16 cellular contexts compared by ENCODE assay signal in genomic region chr6:42870145-42870936, GRCh38. TPM values are rescaled to one million over a fixed set of nuclear protein-coding genes. Genes with fewer than 3 reads are reported as not detected.
A peak's percentile ranks its signal among the peaks of the same experiment; 100 is the strongest.
DNase-seq lines count a peak whose midpoint lies in the region; ATAC-seq and TF ChIP-seq lines count a peak whose summit lies in the region.
"Had no signal": no experiment of that assay in that cellular context is flagged by ENCODE, and none has a peak within 500 bp of the region (broad histone marks: within the 10 kb centered on the region; RNA-seq: fewer than 3 reads in every experiment).

No MANE protein-coding gene starts in this region.

- no peaks in the 10 kb centered on the region for H3K4me1 Mint-ChIP-seq in activated T-cell treated with anti-CD3 and anti-CD28 coated beads, Interleukin-2, amount 50 U/mL, for 72 hours (ENCODE audit: low read depth)
- H3K4me1 Mint-ChIP-seq in activated T-cell treated with anti-CD3 and anti-CD28 coated beads, Interleukin-2, amount 50 U/mL, for 4 hours (ENCODE audit: low read depth) = no peaks in the 10 kb centered on the region
- no peaks in the 10 kb centered on the region for H3K4me1 Mint-ChIP-seq in CD8-positive, alpha-beta T cell (ENCODE audit: low read depth)
- H3K4me1 Mint-ChIP-seq in activated CD8-positive, alpha-beta T cell treated with anti-CD3 and anti-CD28 coated beads for 36 hours (ENCODE audit: low read depth) = no peaks in the 10 kb centered on the region
- peaks cover 0 to 2% (median 0%) of the 10 kb centered on the region in 4 donors for H3K4me1 Mint-ChIP-seq in naive thymus-derived CD8-positive, alpha-beta T cell
- H3K4me1 Mint-ChIP-seq in endothelial cell (ENCODE audit: unreplicated experiment) = peaks cover 3% of the 10 kb centered on the region
- peaks cover 4% of the 10 kb centered on the region for H3K4me1 Mint-ChIP-seq in activated CD8-positive, alpha-beta memory T cell treated with anti-CD3 and anti-CD28 coated beads, Interleukin-2, amount 10 ng/mL, durations not matched to agents 7 days and 5 days

- no peak overlapping the region for H3K4me3 Mint-ChIP-seq in activated T-cell treated with anti-CD3 and anti-CD28 coated beads, Interleukin-2, amount 50 U/mL, for 72 hours
- no peak overlapping the region for H3K4me3 Mint-ChIP-seq in activated T-cell treated with anti-CD3 and anti-CD28 coated beads, Interleukin-2, amount 50 U/mL, for 4 hours
- no peak overlapping the region for H3K4me3 Mint-ChIP-seq in CD8-positive, alpha-beta T cell
- H3K4me3 Mint-ChIP-seq in activated CD8-positive, alpha-beta T cell treated with anti-CD3 and anti-CD28 coated beads for 36 hours = no peak overlapping the region
- H3K4me3 Mint-ChIP-seq in naive thymus-derived CD8-positive, alpha-beta T cell = no peak overlapping the region
- no peak overlapping the region for H3K4me3 Mint-ChIP-seq in endothelial cell (ENCODE audit: unreplicated experiment)
- no peak overlapping the region for H3K4me3 Mint-ChIP-seq in activated CD8-positive, alpha-beta memory T cell treated with anti-CD3 and anti-CD28 coated beads, Interleukin-2, amount 10 ng/mL, durations not matched to agents 7 days and 5 days

- POLR2A ChIA-PET in CD8-positive, alpha-beta T cell (lab: Charles Lee) = no interaction called here
- POLR2A ChIA-PET in activated CD8-positive, alpha-beta T cell treated with anti-CD3 and anti-CD28 coated beads for 36 hours (lab: Charles Lee) = interaction anchor here (0.8 to 1.0 kb wide), 2 partner anchors 9 to 104 kb away, joined by 3 read pairs; partner anchors contain the start of gene RPL7L1
- POLR2A ChIA-PET in naive thymus-derived CD8-positive, alpha-beta T cell (lab: Charles Lee) = interaction anchor here (0.5 to 1.0 kb wide), 2 partner anchors 9 to 139 kb away, joined by 3 to 4 read pairs; partner anchors contain the start of gene RPL7L1

- no peaks in the 10 kb centered on the region for H3K9me3 Mint-ChIP-seq in activated T-cell treated with anti-CD3 and anti-CD28 coated beads, Interleukin-2, amount 50 U/mL, for 72 hours
- no peaks in the 10 kb centered on the region for H3K9me3 Mint-ChIP-seq in activated T-cell treated with anti-CD3 and anti-CD28 coated beads, Interleukin-2, amount 50 U/mL, for 4 hours
- no peaks in the 10 kb centered on the region for H3K9me3 Mint-ChIP-seq in CD8-positive, alpha-beta T cell
- H3K9me3 Mint-ChIP-seq in activated CD8-positive, alpha-beta T cell treated with anti-CD3 and anti-CD28 coated beads for 36 hours = no peaks in the 10 kb centered on the region
- no peaks in the 10 kb centered on the region for H3K9me3 Mint-ChIP-seq in naive thymus-derived CD8-positive, alpha-beta T cell
- H3K9me3 Mint-ChIP-seq in endothelial cell (ENCODE audit: unreplicated experiment) = no peaks in the 10 kb centered on the region
- no peaks in the 10 kb centered on the region for H3K9me3 Mint-ChIP-seq in activated CD8-positive, alpha-beta memory T cell treated with anti-CD3 and anti-CD28 coated beads, Interleukin-2, amount 10 ng/mL, durations not matched to agents 7 days and 5 days (ENCODE audit: low read depth)

- no peaks in the 10 kb centered on the region for H3K27me3 Mint-ChIP-seq in activated T-cell treated with anti-CD3 and anti-CD28 coated beads, Interleukin-2, amount 50 U/mL, for 72 hours (ENCODE audit: low read depth)
- H3K27me3 Mint-ChIP-seq in activated T-cell treated with anti-CD3 and anti-CD28 coated beads, Interleukin-2, amount 50 U/mL, for 4 hours (ENCODE audit: low read depth) = no peaks in the 10 kb centered on the region
- no peaks in the 10 kb centered on the region for H3K27me3 Mint-ChIP-seq in CD8-positive, alpha-beta T cell (ENCODE audit: low read depth)
- no peaks in the 10 kb centered on the region for H3K27me3 Mint-ChIP-seq in activated CD8-positive, alpha-beta T cell treated with anti-CD3 and anti-CD28 coated beads for 36 hours
- H3K27me3 Mint-ChIP-seq in naive thymus-derived CD8-positive, alpha-beta T cell = no peaks in the 10 kb centered on the region
- H3K27me3 Mint-ChIP-seq in endothelial cell (ENCODE audit: unreplicated experiment) = no peaks in the 10 kb centered on the region
- H3K27me3 Mint-ChIP-seq in activated CD8-positive, alpha-beta memory T cell treated with anti-CD3 and anti-CD28 coated beads, Interleukin-2, amount 10 ng/mL, durations not matched to agents 7 days and 5 days = no peaks in the 10 kb centered on the region

- no peak for ATAC-seq in activated T-cell treated with anti-CD3 and anti-CD28 coated beads, Interleukin-2, amount 50 U/mL, for 72 hours (replicated peaks in 1 of 2)
- no peak for ATAC-seq in activated T-cell treated with anti-CD3 and anti-CD28 coated beads, Interleukin-2, amount 50 U/mL, for 4 hours
- ATAC-seq in CD8-positive, alpha-beta T cell = no peak
- no peak for ATAC-seq in activated CD8-positive, alpha-beta T cell treated with anti-CD3 and anti-CD28 coated beads for 36 hours
- ATAC-seq in naive thymus-derived CD8-positive, alpha-beta T cell = no peak
- no peak for ATAC-seq in activated CD8-positive, alpha-beta memory T cell treated with anti-CD3 and anti-CD28 coated beads, Interleukin-2, amount 10 ng/mL, durations not matched to agents 7 days and 5 days

- intact Hi-C loops in CD8-positive, alpha-beta T cell (cut with DNase I, micrococcal nuclease) = no loop called here
- intact Hi-C loops in activated CD8-positive, alpha-beta T cell treated with anti-CD3 and anti-CD28 coated beads for 36 hours (cut with micrococcal nuclease) = loop anchor here (10.0 kb wide), 1 partner anchor 126 kb away; the partner anchor contains the start of gene TBCC

- H3K27ac Mint-ChIP-seq in activated T-cell treated with anti-CD3 and anti-CD28 coated beads, Interleukin-2, amount 50 U/mL, for 72 hours = peak overlapping the region; percentile 5
- H3K27ac Mint-ChIP-seq in CD8-positive, alpha-beta T cell = peak overlapping the region; percentile 8
- peak overlapping the region; percentile 3 for H3K27ac Mint-ChIP-seq in activated CD8-positive, alpha-beta T cell treated with anti-CD3 and anti-CD28 coated beads for 36 hours
- peak overlapping the region in 7 of 10 donors; percentile 35 to 78 (median 53) for H3K27ac Mint-ChIP-seq in naive thymus-derived CD8-positive, alpha-beta T cell
- H3K27ac Mint-ChIP-seq in endothelial cell (ENCODE audit: unreplicated experiment) = no peak overlapping the region
- no peak overlapping the region for H3K27ac Mint-ChIP-seq in activated CD8-positive, alpha-beta memory T cell treated with anti-CD3 and anti-CD28 coated beads, Interleukin-2, amount 10 ng/mL, durations not matched to agents 7 days and 5 days

- no peak overlapping the region for H3K4me3 ChIP-seq in CD8-positive, alpha-beta T cell (ENCODE audit: low read depth, low read length)
- H3K4me3 ChIP-seq: BLaER1 treated with 17β-estradiol and CSF1 and Interleukin-3, amounts not matched to agents 10 nM and 100 nM; Peyer's patch had no signal

- no peak for DNase-seq in activated T-cell treated with anti-CD3 and anti-CD28 coated beads, Interleukin-2, amount 50 U/mL, for 72 hours
- DNase-seq in activated T-cell treated with anti-CD3 and anti-CD28 coated beads, Interleukin-2, amount 50 U/mL, for 4 hours = no peak
- no peak for DNase-seq in CD8-positive, alpha-beta T cell
- DNase-seq in activated CD8-positive, alpha-beta T cell treated with anti-CD3 and anti-CD28 coated beads for 36 hours = no peak
- no peak for DNase-seq in naive thymus-derived CD8-positive, alpha-beta T cell
- DNase-seq in endothelial cell (ENCODE audit: low spot score) (no peak), islet precursor cell (no peak)
- DNase-seq in activated CD8-positive, alpha-beta memory T cell treated with anti-CD3 and anti-CD28 coated beads, Interleukin-2, amount 10 ng/mL, durations not matched to agents 7 days and 5 days = no peak
- DNase-seq: Caco-2, MV-4-11, NCI-H1436, NCI-H2029 treated with DMSO at 0.1 percent for 48 hours, NCI-H510A, Peyer's patch had no signal

- no peaks in the 10 kb centered on the region for H3K36me3 Mint-ChIP-seq in activated T-cell treated with anti-CD3 and anti-CD28 coated beads, Interleukin-2, amount 50 U/mL, for 72 hours (ENCODE audit: insufficient read depth in 2 of 2)
- H3K36me3 Mint-ChIP-seq in activated T-cell treated with anti-CD3 and anti-CD28 coated beads, Interleukin-2, amount 50 U/mL, for 4 hours (ENCODE audit: insufficient read depth) = peaks cover 11% of the 10 kb centered on the region
- peaks cover 26% of the 10 kb centered on the region for H3K36me3 Mint-ChIP-seq in CD8-positive, alpha-beta T cell
- H3K36me3 Mint-ChIP-seq in activated CD8-positive, alpha-beta T cell treated with anti-CD3 and anti-CD28 coated beads for 36 hours (ENCODE audit: low read depth) = peaks cover 2% of the 10 kb centered on the region
- peaks cover 2 to 41% (median 6%) of the 10 kb centered on the region in 3 donors for H3K36me3 Mint-ChIP-seq in naive thymus-derived CD8-positive, alpha-beta T cell
- H3K36me3 Mint-ChIP-seq in endothelial cell (ENCODE audit: low read depth, unreplicated experiment) = no peaks in the 10 kb centered on the region
- peaks cover 13% of the 10 kb centered on the region for H3K36me3 Mint-ChIP-seq in activated CD8-positive, alpha-beta memory T cell treated with anti-CD3 and anti-CD28 coated beads, Interleukin-2, amount 10 ng/mL, durations not matched to agents 7 days and 5 days

- H3K9me3 ChIP-seq in CD8-positive, alpha-beta T cell (ENCODE audit: low read length) = no peaks in the 10 kb centered on the region
- H3K9me3 ChIP-seq: BLaER1 treated with 17β-estradiol and CSF1 and Interleukin-3, amounts not matched to agents 10 nM and 100 nM; Caco-2; Peyer's patch had no signal

- H3K27ac ChIP-seq in CD8-positive, alpha-beta T cell (ENCODE audit: low read depth, low read length) = no peak overlapping the region
- H3K27ac ChIP-seq: BLaER1 treated with 17β-estradiol and CSF1 and Interleukin-3, amounts not matched to agents 10 nM and 100 nM; Peyer's patch had no signal

- no peak for TF ChIP-seq CTCF in CD8-positive, alpha-beta T cell (IDR thresholded peaks at IDR 0.05)
- no peak for TF ChIP-seq CTCF in activated CD8-positive, alpha-beta T cell treated with anti-CD3 and anti-CD28 coated beads for 36 hours (IDR thresholded peaks at IDR 0.05)
- TF ChIP-seq CTCF in endothelial cell (IDR thresholded peaks at IDR 0.05; ENCODE audit: unreplicated experiment) = no peak

- CTCF ChIA-PET in CD8-positive, alpha-beta T cell (lab: Charles Lee) = interaction anchor here (1.0 to 2.5 kb wide), 2 partner anchors 207 to 209 kb away, joined by 3 to 9 read pairs; no protein-coding TSS in a partner anchor
- CTCF ChIA-PET in activated CD8-positive, alpha-beta T cell treated with anti-CD3 and anti-CD28 coated beads for 36 hours (lab: Charles Lee) = interaction anchor here (1.6 kb wide), 1 partner anchor 208 kb away, joined by 5 read pairs; no protein-coding TSS in a partner anchor
- CTCF ChIA-PET in activated CD8-positive, alpha-beta memory T cell treated with anti-CD3 and anti-CD28 coated beads, Interleukin-2, amount 10 ng/mL, durations not matched to agents 7 days and 5 days (lab: Charles Lee) = no interaction called here

- no peaks in the 10 kb centered on the region for H3K4me1 ChIP-seq in CD8-positive, alpha-beta T cell (ENCODE audit: insufficient read depth, low read length)
- H3K4me1 ChIP-seq: Caco-2, Peyer's patch had no signal

- no peaks in the 10 kb centered on the region for H3K27me3 ChIP-seq in CD8-positive, alpha-beta T cell (ENCODE audit: insufficient read depth, low read length)
- H3K27me3 ChIP-seq: BLaER1 treated with 17β-estradiol and CSF1 and Interleukin-3, amounts not matched to agents 10 nM and 100 nM; Peyer's patch had no signal

- H3K36me3 ChIP-seq in CD8-positive, alpha-beta T cell (ENCODE audit: insufficient read depth, low read length) = peaks cover 19% of the 10 kb centered on the region

RNA-seq across cellular contexts. Expression of gene RPL7L1, which starts 9.1 kb away (rescaled TPM):
- 100 to 1,000 TPM; 116 to 117 TPM for total RNA-seq in activated T-cell treated with anti-CD3 and anti-CD28 coated beads, Interleukin-2, amount 50 U/mL, for 72 hours
- total RNA-seq in activated T-cell treated with anti-CD3 and anti-CD28 coated beads, Interleukin-2, amount 50 U/mL, for 4 hours = 100 to 1,000 TPM; 262 to 307 (median 280) TPM
- 10 to 100 TPM; 67.9 to 68.6 TPM for total RNA-seq in CD8-positive, alpha-beta T cell
- 100 to 1,000 TPM; 135 to 137 TPM for total RNA-seq in activated CD8-positive, alpha-beta T cell treated with anti-CD3 and anti-CD28 coated beads for 36 hours
- total RNA-seq in naive thymus-derived CD8-positive, alpha-beta T cell = 100 to 1,000 TPM; 113 to 135 TPM
- polyA plus RNA-seq in naive thymus-derived CD8-positive, alpha-beta T cell = 10 to 100 TPM; 65.3 to 87.9 (median 67.4) TPM
- total RNA-seq in endothelial cell (ENCODE audit: unreplicated experiment) = 58.1 TPM
- 100 to 1,000 TPM in 1 of 2 experiments, 10 to 100 TPM in 1; 73.5 to 105 TPM for total RNA-seq in activated CD8-positive, alpha-beta memory T cell treated with anti-CD3 and anti-CD28 coated beads, Interleukin-2, amount 10 ng/mL, durations not matched to agents 7 days and 5 days

RNA-seq across cellular contexts. Expression of gene PTCRA, which starts 45.5 kb away (rescaled TPM):
- not detected for total RNA-seq in activated T-cell treated with anti-CD3 and anti-CD28 coated beads, Interleukin-2, amount 50 U/mL, for 72 hours
- total RNA-seq in activated T-cell treated with anti-CD3 and anti-CD28 coated beads, Interleukin-2, amount 50 U/mL, for 4 hours = not detected
- total RNA-seq in CD8-positive, alpha-beta T cell = not detected
- total RNA-seq in activated CD8-positive, alpha-beta T cell treated with anti-CD3 and anti-CD28 coated beads for 36 hours = not detected
- not detected for total RNA-seq in naive thymus-derived CD8-positive, alpha-beta T cell
- polyA plus RNA-seq in naive thymus-derived CD8-positive, alpha-beta T cell = not detected
- not detected for total RNA-seq in endothelial cell (ENCODE audit: unreplicated experiment)
- not detected for total RNA-seq in activated CD8-positive, alpha-beta memory T cell treated with anti-CD3 and anti-CD28 coated beads, Interleukin-2, amount 10 ng/mL, durations not matched to agents 7 days and 5 days
- total RNA-seq: A172, Caco-2, Peyer's patch had no signal

RNA-seq across cellular contexts. Expression of gene CNPY3, which starts 58.9 kb away (rescaled TPM):
- 10 to 100 TPM; 37.3 to 46.1 TPM for total RNA-seq in activated T-cell treated with anti-CD3 and anti-CD28 coated beads, Interleukin-2, amount 50 U/mL, for 72 hours
- 10 to 100 TPM; 41.9 to 46.6 (median 42.4) TPM for total RNA-seq in activated T-cell treated with anti-CD3 and anti-CD28 coated beads, Interleukin-2, amount 50 U/mL, for 4 hours
- 10 to 100 TPM; 43.9 to 47.4 TPM for total RNA-seq in CD8-positive, alpha-beta T cell
- 10 to 100 TPM; 46.2 to 46.8 TPM for total RNA-seq in activated CD8-positive, alpha-beta T cell treated with anti-CD3 and anti-CD28 coated beads for 36 hours
- total RNA-seq in naive thymus-derived CD8-positive, alpha-beta T cell = 100 to 1,000 TPM; 102 to 103 TPM
- 100 to 1,000 TPM in 2 of 3 donors, 10 to 100 TPM in 1; 90.3 to 158 (median 124) TPM for polyA plus RNA-seq in naive thymus-derived CD8-positive, alpha-beta T cell
- 106 TPM for total RNA-seq in endothelial cell (ENCODE audit: unreplicated experiment)
- total RNA-seq in activated CD8-positive, alpha-beta memory T cell treated with anti-CD3 and anti-CD28 coated beads, Interleukin-2, amount 10 ng/mL, durations not matched to agents 7 days and 5 days = 10 to 100 TPM; 44.1 to 56.4 TPM

Comparison
In these comparisons a context has a peak if more than half of its experiments do, and no peak if none do; other contexts are left out.
1. H3K27ac Mint-ChIP-seq: peak in activated T-cell treated with anti-CD3 and anti-CD28 coated beads, Interleukin-2, amount 50 U/mL, for 72 hours (single experiment), CD8-positive, alpha-beta T cell (single experiment), activated CD8-positive, alpha-beta T cell treated with anti-CD3 and anti-CD28 coated beads for 36 hours (single experiment) and naive thymus-derived CD8-positive, alpha-beta T cell (7 of 10); none in endothelial cell (single experiment) and activated CD8-positive, alpha-beta memory T cell treated with anti-CD3 and anti-CD28 coated beads, Interleukin-2, amount 10 ng/mL, durations not matched to agents 7 days and 5 days (single experiment).